Comparison of ENCODE assay signal across 13 cellular contexts in genomic region chr7:28818996-28819395, GRCh38.
"Had no signal": no experiment of that assay in that cellular context is flagged by ENCODE, and none has a peak within 500 bp of the region (broad histone marks: within the 10 kb centered on the region; RNA-seq: fewer than 3 reads in every experiment).

No MANE protein-coding gene starts in this region.

- H3K9me3 ChIP-seq: lower lobe of right lung had no signal

- H3K79me2 ChIP-seq: parathyroid adenoma had no signal

- H3K36me3 ChIP-seq: lower lobe of right lung had no signal

- H3K27ac Mint-ChIP-seq: activated B cell treated with CpG ODN at 0.5 μM for 24 hours; activated CD4-positive, alpha-beta T cell treated with anti-CD3 and anti-CD28 coated beads, Interleukin-2, amount 10 ng/mL, durations not matched to agents 7 days and 5 days; activated naive CD4-positive, alpha-beta T cell treated with anti-CD3 and anti-CD28 coated beads for 36 hours had no signal

- DNase-seq: activated B cell treated with CpG ODN at 0.5 μM for 24 hours; activated CD4-positive, alpha-beta T cell treated with anti-CD3 and anti-CD28 coated beads, Interleukin-2, amount 10 ng/mL, durations not matched to agents 7 days and 5 days; activated CD8-positive, alpha-beta memory T cell treated with anti-CD3 and anti-CD28 coated beads for 24 hours; activated naive CD4-positive, alpha-beta T cell treated with anti-CD3 and anti-CD28 coated beads for 36 hours; central memory CD4-positive, alpha-beta T cell; effector memory CD4-positive, alpha-beta T cell; hippocampal formation; lower lobe of right lung; naive B cell; stimulated activated CD4-positive, alpha-beta T cell treated with anti-CD3 and anti-CD28 coated beads, Interleukin-4, amount 100 ng/mL, for 4 hours; T-helper 1 cell had no signal

- H3K27ac ChIP-seq: lower lobe of right lung, parathyroid adenoma, skin epidermis had no signal

- H3K4me1 ChIP-seq: lower lobe of right lung, parathyroid adenoma had no signal

- ATAC-seq: lower lobe of right lung had no signal

- H3K9ac ChIP-seq: parathyroid adenoma had no signal

- H3K4me1 Mint-ChIP-seq: activated CD4-positive, alpha-beta T cell treated with anti-CD3 and anti-CD28 coated beads, Interleukin-2, amount 10 ng/mL, durations not matched to agents 7 days and 5 days had no signal

- H3K4me3 ChIP-seq: lower lobe of right lung, skin epidermis had no signal

- H2AFZ ChIP-seq: parathyroid adenoma had no signal

- H3K9me3 Mint-ChIP-seq: activated B cell treated with CpG ODN at 0.5 μM for 24 hours; activated CD4-positive, alpha-beta T cell treated with anti-CD3 and anti-CD28 coated beads, Interleukin-2, amount 10 ng/mL, durations not matched to agents 7 days and 5 days; activated naive CD4-positive, alpha-beta T cell treated with anti-CD3 and anti-CD28 coated beads for 36 hours; naive B cell had no signal

- H3K4me3 Mint-ChIP-seq: activated B cell treated with CpG ODN at 0.5 μM for 24 hours; activated CD4-positive, alpha-beta T cell treated with anti-CD3 and anti-CD28 coated beads, Interleukin-2, amount 10 ng/mL, durations not matched to agents 7 days and 5 days; activated naive CD4-positive, alpha-beta T cell treated with anti-CD3 and anti-CD28 coated beads for 36 hours; naive B cell had no signal

- H3K27me3 Mint-ChIP-seq: activated B cell treated with CpG ODN at 0.5 μM for 24 hours had no signal
